ENCODE assay signal across 9 cellular contexts in the genomic region with DNA sequence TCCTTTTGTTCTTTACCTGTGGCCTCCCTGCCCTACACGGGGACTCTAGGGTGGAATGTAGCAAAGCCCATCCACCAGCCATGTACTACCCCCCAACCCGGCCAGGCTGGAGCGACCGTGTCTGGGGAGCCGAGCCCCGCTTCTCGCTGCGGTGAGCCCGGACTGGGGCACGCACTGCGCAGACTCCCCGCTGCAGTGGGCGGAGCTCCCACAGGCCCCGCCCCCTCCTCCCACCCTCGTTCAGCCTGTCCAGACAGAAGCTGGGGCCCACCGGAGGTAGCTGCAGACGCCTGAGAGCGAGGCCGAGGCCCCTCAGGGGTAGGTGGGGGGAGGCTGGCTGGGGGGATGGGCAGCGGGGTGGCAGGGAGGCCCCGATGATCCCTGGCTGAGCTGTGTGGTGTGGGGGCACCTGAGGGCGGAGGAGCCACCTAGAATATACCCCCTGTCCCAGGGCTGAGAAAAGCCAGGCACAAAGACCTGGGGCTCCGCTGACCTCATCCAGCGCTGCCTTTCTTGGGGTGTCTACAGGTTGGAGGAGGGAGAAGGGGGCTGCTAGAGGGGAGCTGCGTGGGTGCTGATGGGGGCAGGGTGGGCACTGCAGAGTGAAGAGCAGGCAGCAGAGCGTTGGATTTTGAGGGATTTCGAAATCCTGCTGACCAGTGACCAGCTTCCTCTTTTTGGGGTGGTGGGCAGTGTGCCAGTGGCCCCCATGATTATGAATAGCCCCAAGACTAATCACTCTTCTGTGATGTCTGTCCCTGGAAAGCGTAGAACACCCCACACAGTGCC. TPM values are rescaled to one million over a fixed set of nuclear protein-coding genes. Genes with fewer than 3 reads are reported as not detected.
DNase-seq lines count a peak whose midpoint lies in the region; ATAC-seq and TF ChIP-seq lines count a peak whose summit lies in the region.
"Had no signal": no experiment of that assay in that cellular context is flagged by ENCODE, and none has a peak within 500 bp of the region (broad histone marks: within the 10 kb centered on the region; RNA-seq: fewer than 3 reads in every experiment).

No MANE protein-coding gene starts in this region.

- intact Hi-C loops in OCI-LY7 (cut with micrococcal nuclease; ENCODE audit: unreplicated experiment) (loop anchor here (1.0 kb wide), 1 partner anchor 18 kb away; a partner anchor contains a TSS), left ventricle myocardium superior (cut with micrococcal nuclease) (no loop called here)

- TF ChIP-seq CTCF in OCI-LY7 (conservative IDR thresholded peaks at IDR 0.05; ENCODE audit: low read length) (no peak), progenitor cell of endocrine pancreas (IDR thresholded peaks at IDR 0.05; ENCODE audit: unreplicated experiment) (no peak)

- no peaks in the 10 kb centered on the region for H3K27me3 Mint-ChIP-seq in progenitor cell of endocrine pancreas

- H4K20me1 ChIP-seq in OCI-LY7 (ENCODE audit: insufficient read depth, low read length): no peaks in the 10 kb centered on the region

- H3K27ac Mint-ChIP-seq in progenitor cell of endocrine pancreas: peak overlapping the region; percentile 91

- POLR2A ChIA-PET in OCI-LY7 (lab: Charles Lee): interaction anchor here (0.5 to 1.0 kb wide), 3 partner anchors 9 to 144 kb away, joined by 3 to 4 read pairs (median 3); no protein-coding TSS in a partner anchor

- H3K4me3 ChIP-seq in OCI-LY7 (ENCODE audit: low read depth, low read length, poor library complexity, severe bottlenecking): peak overlapping the region; percentile 57

- H3K27ac ChIP-seq in OCI-LY7 (ENCODE audit: low read depth, low read length, poor library complexity, severe bottlenecking): no peak overlapping the region
- H3K27ac ChIP-seq: VCaP had no signal

- peak overlapping the region; percentile 76 for H3K4me2 ChIP-seq in OCI-LY7 (ENCODE audit: low read length)

- H3K9me2 ChIP-seq in OCI-LY7 (ENCODE audit: insufficient read depth, low read length): no peaks in the 10 kb centered on the region

- H3K79me2 ChIP-seq in OCI-LY7 (ENCODE audit: insufficient read depth, low read depth, low read length): no peaks in the 10 kb centered on the region

- TF ChIP-seq POLR2A in GM15510 (IDR thresholded peaks at IDR 0.05; ENCODE audit: borderline replicate concordance, extremely low read depth, insufficient read length): peak; percentile 39

- H3K4me1 ChIP-seq in OCI-LY7 (ENCODE audit: insufficient read depth, low read length, poor library complexity, severe bottlenecking): peaks cover 12% of the 10 kb centered on the region

- peaks cover 4% of the 10 kb centered on the region for H3K36me3 Mint-ChIP-seq in progenitor cell of endocrine pancreas (ENCODE audit: insufficient read depth)

- H3K4me1 Mint-ChIP-seq in progenitor cell of endocrine pancreas (ENCODE audit: low read depth): peaks cover 13% of the 10 kb centered on the region

- H2AFZ ChIP-seq in OCI-LY7 (ENCODE audit: low read length): peak overlapping the region; percentile 76

- no peaks in the 10 kb centered on the region for H3K36me3 ChIP-seq in OCI-LY7 (ENCODE audit: insufficient read depth, low read length)

- H3K9me3 Mint-ChIP-seq in progenitor cell of endocrine pancreas (ENCODE audit: low read depth): no peaks in the 10 kb centered on the region

- no peaks in the 10 kb centered on the region for H3K9me3 ChIP-seq in OCI-LY7 (ENCODE audit: low read length)

- peak; percentile 79 for DNase-seq in OCI-LY7 (ENCODE audit: low spot score)
- peak; percentile 65 for DNase-seq in amniotic epithelial cell (ENCODE audit: low read depth)
- DNase-seq in left ventricle myocardium superior: peak; percentile 79
- DNase-seq in progenitor cell of endocrine pancreas (ENCODE audit: low spot score, unreplicated experiment): peak; percentile 88
- DNase-seq in NCI-H748 (lab: John Stamatoyannopoulos, UW; ENCODE audit: unreplicated experiment): no peak
- DNase-seq in NCI-H1930 (lab: John Stamatoyannopoulos, UW): no peak

- CTCF ChIA-PET in OCI-LY7 (lab: Charles Lee; ENCODE audit: unreplicated experiment): interaction anchor here (0.6 kb wide), 1 partner anchor 147 kb away, joined by 6 read pairs; no protein-coding TSS in a partner anchor

- peak overlapping the region; percentile 77 for H3K4me3 Mint-ChIP-seq in progenitor cell of endocrine pancreas (ENCODE audit: low read depth)

- ATAC-seq in left ventricle myocardium superior: peak; percentile 80
- ATAC-seq in HG02852 (IDR thresholded peaks at IDR 0.05; ENCODE audit: unreplicated experiment): no peak

- no TSS peak for BruUV-seq in OCI-LY7 (replicated peaks; lab: Mats Ljungman, UMichigan)

RNA-seq across cellular contexts. Expression of a gene that starts 17.3 kb away (rescaled TPM):
- total RNA-seq in OCI-LY7 (2014; rRNA removed; shearing (Covaris generic)): 84.0 and 109 TPM in 2 replicates
- total RNA-seq in OCI-LY7 (2022) (111 and 114 TPM in 2 replicates), left ventricle myocardium superior (161 TPM), progenitor cell of endocrine pancreas (349 and 353 TPM in 2 replicates)

RNA-seq across cellular contexts. Expression of a gene that starts 17.6 kb away (rescaled TPM):
- total RNA-seq in OCI-LY7 (2014; rRNA removed; shearing (Covaris generic)): 10.0 and 15.6 TPM in 2 replicates
- total RNA-seq in OCI-LY7 (2022): 28.9 and 33.8 TPM in 2 replicates
- 215 TPM for total RNA-seq in left ventricle myocardium superior
- total RNA-seq in progenitor cell of endocrine pancreas: 19.0 and 19.1 TPM in 2 replicates

RNA-seq across cellular contexts. Expression of a gene that starts 24.2 kb away (rescaled TPM):
- total RNA-seq in OCI-LY7 (2014; rRNA removed; shearing (Covaris generic)): not detected in 2 replicates
- total RNA-seq in OCI-LY7 (2022) (not detected in 2 replicates), left ventricle myocardium superior (not detected), progenitor cell of endocrine pancreas (0.11 TPM in 1 of 2 replicates, not detected in the other)

RNA-seq across cellular contexts. Expression of a gene that starts 47.4 kb away (rescaled TPM):
- total RNA-seq in OCI-LY7 (2014; rRNA removed; shearing (Covaris generic)): 1.8 and 2.2 TPM in 2 replicates
- total RNA-seq in OCI-LY7 (2022) (4.0 and 4.9 TPM in 2 replicates), left ventricle myocardium superior (4.1 TPM), progenitor cell of endocrine pancreas (0.96 and 1.2 TPM in 2 replicates)

RNA-seq across cellular contexts. Expression of a gene that starts 60.0 kb away (rescaled TPM):
- 5.0 and 5.7 TPM in 2 replicates for total RNA-seq in OCI-LY7 (2014; rRNA removed; shearing (Covaris generic))
- 5.5 and 6.1 TPM in 2 replicates for total RNA-seq in OCI-LY7 (2022)
- 8.9 TPM for total RNA-seq in left ventricle myocardium superior
- 4.1 and 4.4 TPM in 2 replicates for total RNA-seq in progenitor cell of endocrine pancreas

Comparison
In these comparisons a context has a peak if more than half of its experiments do, and no peak if none do; other contexts are left out.
1. DNase-seq: peak in OCI-LY7 (single experiment), amniotic epithelial cell (single experiment), left ventricle myocardium superior (single experiment) and progenitor cell of endocrine pancreas (single experiment); none in NCI-H748 (single experiment) and NCI-H1930 (0 of 2).